Comparison of ENCODE assay signal across 8 cellular contexts in the genomic region with DNA sequence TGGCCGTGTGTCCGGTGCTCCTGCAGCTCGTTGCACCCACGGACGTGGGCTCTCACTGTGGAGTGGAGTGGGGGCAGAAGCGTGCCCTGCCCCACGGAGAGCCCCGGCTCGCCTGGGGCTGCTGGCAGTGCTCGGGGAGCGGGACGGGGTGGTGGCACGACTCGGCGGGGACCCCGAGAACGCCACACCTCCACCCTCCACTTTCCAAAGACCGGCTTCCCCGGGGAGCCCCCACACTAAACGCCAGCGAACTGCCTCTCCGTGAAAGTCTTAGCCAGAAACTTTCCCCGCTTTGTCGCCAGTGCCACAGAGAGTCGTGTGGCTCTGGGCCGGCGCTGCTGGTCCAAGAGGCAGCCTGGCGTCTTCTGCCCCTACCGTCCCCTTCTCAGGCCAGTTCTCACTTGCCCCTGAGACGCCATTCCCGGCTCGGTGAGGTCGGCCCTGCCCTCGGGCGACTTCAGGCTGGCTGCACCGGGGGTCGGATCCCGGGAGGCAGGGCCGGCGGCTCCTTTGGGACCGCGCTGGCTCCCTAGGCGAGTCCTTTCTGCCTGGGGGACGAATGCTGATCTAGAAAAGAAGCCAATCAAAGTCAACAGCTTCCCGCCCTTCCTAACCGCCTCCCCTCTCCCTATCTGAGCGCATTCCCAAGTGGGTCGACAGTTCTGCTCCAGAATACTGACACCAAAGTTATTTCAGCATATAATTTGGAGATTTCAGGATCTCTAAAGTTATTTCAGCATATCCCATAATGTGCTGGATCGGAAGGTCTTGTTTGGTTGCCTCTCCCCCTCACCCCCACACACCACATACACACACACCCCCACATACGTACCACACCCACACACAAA. TPM values are rescaled to one million over a fixed set of nuclear protein-coding genes. Genes with fewer than 3 reads are reported as not detected.
DNase-seq lines count a peak whose midpoint lies in the region; ATAC-seq and TF ChIP-seq lines count a peak whose summit lies in the region.

No MANE protein-coding gene starts in this region.

- H3K4ac ChIP-seq in IMR-90 (ENCODE audit: low read depth, low read length): peak overlapping the region; percentile 91

- H3K4me3 ChIP-seq in IMR-90 (ENCODE audit: insufficient read depth, low read depth, low read length) (peak overlapping the region; percentile 82), skeletal muscle tissue (ENCODE audit: low read length in 3 of 3) (peak overlapping the region; percentile 87 to 91 (median 90))

- peak overlapping the region; percentile 89 for H4K5ac ChIP-seq in IMR-90 (ENCODE audit: low read depth, low read length)

- H3K4me2 ChIP-seq in IMR-90 (ENCODE audit: low read depth, low read length): peak overlapping the region; percentile 81

- TF ChIP-seq RAD21 in IMR-90 (IDR thresholded peaks at IDR 0.05; ENCODE audit: low read length): no peak

- BruUV-seq in IMR-90 (replicated peaks; lab: Mats Ljungman, UMichigan): no TSS peak

- H3K56ac ChIP-seq in IMR-90 (ENCODE audit: extremely low read depth, insufficient read depth, low read length): peak overlapping the region; percentile 87

- H3K4me1 ChIP-seq in IMR-90 (ENCODE audit: control insufficient read depth, insufficient read depth, low read length) (peaks cover 17% of the 10 kb centered on the region), skeletal muscle tissue (ENCODE audit: control insufficient read depth in 3 of 3, insufficient read depth in 3 of 3, low read length in 3 of 3) (peaks cover 16 to 39% (median 35%) of the 10 kb centered on the region in 3 donors)

- 2% methylated on average over 10 of the region's 50 CpGs; no CpG with 5 or more reads in 1 of the 2 experiments for WGBS in IMR-90 (ENCODE audit: extremely low coverage in 2 of 2, insufficient read length in 1 of 2), 2 experiments

- POLR2A ChIA-PET in IMR-90 (lab: Charles Lee; ENCODE audit: unreplicated experiment) (interaction anchor here (0.8 kb wide), 1 partner anchor 10 kb away, joined by 9 read pairs; no protein-coding TSS in a partner anchor), T-cell (lab: Charles Lee) (no interaction called here)

- H3K9ac ChIP-seq in IMR-90 (ENCODE audit: low read depth, low read length): peak overlapping the region; percentile 87
- H3K9ac ChIP-seq in skeletal muscle tissue (ENCODE audit: low read depth in 1 of 3, low read length in 3 of 3): peak overlapping the region; percentile 88 to 92 (median 88)

- H3K36me3 Mint-ChIP-seq in T-cell: no peaks in the 10 kb centered on the region

- H2BK5ac ChIP-seq in IMR-90 (ENCODE audit: low read depth, low read length, poor library complexity, severe bottlenecking): peak overlapping the region; percentile 89

- H4K91ac ChIP-seq in IMR-90 (ENCODE audit: insufficient read depth, low read depth, low read length): peak overlapping the region; percentile 92

- no peak for TF ChIP-seq CTCF in IMR-90 (conservative IDR thresholded peaks at IDR 0.05; ENCODE audit: low read depth, low read length)

- CTCF ChIA-PET in IMR-90 (lab: Yijun Ruan, JAX): no interaction called here
- CTCF ChIA-PET in T-cell (lab: Charles Lee): interaction anchor here in 1 of 2 donors (1.1 kb wide), 1 partner anchor 155 kb away, joined by 5 read pairs; the partner anchor contains the start of gene PRKACB

- H3K14ac ChIP-seq in IMR-90 (replicated peaks; ENCODE audit: low read depth, low read length): peak overlapping the region; percentile 100

- peak overlapping the region; percentile 95 for H2BK120ac ChIP-seq in IMR-90 (ENCODE audit: low read depth, low read length)

- H3K23ac ChIP-seq in IMR-90 (ENCODE audit: low read depth, low read length): peak overlapping the region; percentile 98

- peak overlapping the region; percentile 81 for H2AK5ac ChIP-seq in IMR-90 (ENCODE audit: low read depth, low read length)

- intact Hi-C loops in IMR-90 (cut with micrococcal nuclease): no loop called here

- dilution Hi-C loops in IMR-90 (cut with HindIII; ENCODE audit: low sequenced_read_pairs, unreplicated experiment): no loop called here

- H3K27me3 ChIP-seq in IMR-90 (ENCODE audit: control insufficient read depth, insufficient read depth, low read length): no peaks in the 10 kb centered on the region
- no peaks in the 10 kb centered on the region for H3K27me3 ChIP-seq in skeletal muscle tissue (ENCODE audit: control insufficient read depth in 3 of 3, insufficient read depth in 3 of 3, low read length in 3 of 3)

- H3K9me3 Mint-ChIP-seq in T-cell: no peaks in the 10 kb centered on the region

- H3K4me1 Mint-ChIP-seq in T-cell: peaks cover 35 to 41% (median 38%) of the 10 kb centered on the region in 3 donors

- no peaks in the 10 kb centered on the region for H4K20me1 ChIP-seq in IMR-90 (ENCODE audit: insufficient read depth, low read length)

- H3K27ac Mint-ChIP-seq in T-cell: peak overlapping the region; percentile 40 to 76

- H2AK9ac ChIP-seq in IMR-90 (replicated peaks; ENCODE audit: low read depth, low read length, poor library complexity): peak overlapping the region; percentile 86

- TF ChIP-seq POLR2A in IMR-90 (IDR thresholded peaks at IDR 0.05; ENCODE audit: low read depth, low read length): no peak

- ATAC-seq in GM21717 (IDR thresholded peaks at IDR 0.05; ENCODE audit: unreplicated experiment) (peak; percentile 44), IMR-90 (ENCODE audit: low read depth) (peak; percentile 55), T-cell (replicated peaks in 1 of 4) (peak; percentile 51 to 61 (median 60))

- peaks cover 0 to 14% of the 10 kb centered on the region in 2 experiments; a peak in 2 of 4 replicates for H3K79me1 ChIP-seq in IMR-90 (ENCODE audit: low read depth in 1 of 2, low read length in 2 of 2)

- H3K36me3 ChIP-seq in IMR-90 (ENCODE audit: control insufficient read depth, insufficient read depth, low read length): no peaks in the 10 kb centered on the region
- no peaks in the 10 kb centered on the region for H3K36me3 ChIP-seq in skeletal muscle tissue (ENCODE audit: control insufficient read depth in 3 of 3, insufficient read depth in 3 of 3, low read length in 3 of 3)

- peak overlapping the region; percentile 48; the same call in 1 of the 2 replicates for H2BK20ac ChIP-seq in IMR-90 (ENCODE audit: low read depth, low read length)

- in situ Hi-C loops in IMR-90 (cut with MboI; ENCODE audit: low sequenced_read_pairs) (no loop called here), T47D (cut with HindIII; ENCODE audit: low pct_unique_long_range_greater_than_20kb, low sequenced_read_pairs) (no loop called here)

- H3K18ac ChIP-seq in IMR-90 (ENCODE audit: low read depth, low read length): peak overlapping the region; percentile 56

- peak overlapping the region; percentile 98 for H2AFZ ChIP-seq in IMR-90 (replicated peaks; ENCODE audit: low read length, poor library complexity)

- H3K4me3 Mint-ChIP-seq in T-cell: peak overlapping the region; percentile 84 to 91 (median 89)

- H3K27ac ChIP-seq in IMR-90 (ENCODE audit: insufficient read depth, low read length) (peak overlapping the region; percentile 67), skeletal muscle tissue (ENCODE audit: low read depth, low read length) (peak overlapping the region; percentile 87)

- peak; percentile 49 for DNase-seq in GDM1 (lab: John Stamatoyannopoulos, UW)
- no peak for DNase-seq in IMR-90
- DNase-seq in T-cell: peak in 18 of 34 experiments; percentile 1 to 39 (median 8)
- DNase-seq in T47D (ENCODE audit: low read depth in 1 of 2, low spot score in 1 of 2): peak; percentile 30 to 35
- DNase-seq in iPS-NIHi7 (ENCODE audit: extremely low spot score): peak; percentile 60
- DNase-seq in T-helper 9 cell: no peak

- H3K9me1 ChIP-seq in IMR-90 (ENCODE audit: insufficient read depth, low read length): peaks cover 4% of the 10 kb centered on the region

- H2BK15ac ChIP-seq in IMR-90 (ENCODE audit: low read depth, low read length): peak overlapping the region; percentile 77; the same call in 2 of the 3 replicates

- H4K8ac ChIP-seq in IMR-90 (ENCODE audit: low read depth in 2 of 2, low read length in 2 of 2): peak overlapping the region; percentile 58 to 92

- peaks cover 3 to 20% of the 10 kb centered on the region in 2 donors for H3K27me3 Mint-ChIP-seq in T-cell

- H3K9me3 ChIP-seq in IMR-90 (ENCODE audit: control insufficient read depth, insufficient read depth, low read length) (peaks cover 3% of the 10 kb centered on the region; the same call in 1 of the 2 replicates), skeletal muscle tissue (ENCODE audit: control insufficient read depth in 3 of 3, low read length in 3 of 3) (no peaks in the 10 kb centered on the region)

TF ChIP-seq in IMR-90, 13 proteins besides CTCF, POLR2A, EP300 and RAD21 (continues in another document):
- TF ChIP-seq CEBPB (IDR thresholded peaks at IDR 0.05; ENCODE audit: low read depth, low read length) (no peak), SMC3 (IDR thresholded peaks at IDR 0.05; ENCODE audit: low read depth, low read length) (no peak), CHD1 (IDR thresholded peaks at IDR 0.05; ENCODE audit: low read depth, low read length) (no peak), RFX5 (IDR thresholded peaks at IDR 0.05; ENCODE audit: low read depth, low read length) (no peak), ELK1 (IDR thresholded peaks at IDR 0.05; ENCODE audit: borderline replicate concordance, low read depth, low read length) (no peak), RCOR1 (IDR thresholded peaks at IDR 0.05; ENCODE audit: insufficient replicate concordance, low read length) (no peak), USF2 (IDR thresholded peaks at IDR 0.05; ENCODE audit: low read depth, low read length) (no peak), NFE2L2 (IDR thresholded peaks at IDR 0.05; ENCODE audit: low read depth, low read length) (no peak)

RNA-seq across cellular contexts. Expression of gene SAMD13, which starts 2.6 kb away (rescaled TPM):
- total RNA-seq in IMR-90 (2012; rRNA removed) (0.36 and 0.56 TPM in 2 replicates), T-cell (under 1 TPM in 1 of 5 donors, not detected in 4; 0.30 TPM), skeletal muscle tissue (13.0 TPM)
- polyA plus RNA-seq in IMR-90 (2012; rRNA removed): 0.27 and 0.34 TPM in 2 replicates
- polyA plus RNA-seq in IMR-90 (2012; cell fraction: cytosol; rRNA removed): 0.17 TPM in 1 of 2 replicates, not detected in the other
- 0.16 TPM in 1 of 2 replicates, not detected in the other for polyA plus RNA-seq in IMR-90 (2012; cell fraction: nucleus; rRNA removed; ENCODE audit: low replicate concordance)

Comparison
In these comparisons a context has a peak if more than half of its experiments do, and no peak if none do; other contexts are left out.
1. DNase-seq: peak in GDM1 (single experiment), T-cell (18 of 34), T47D (2 of 2) and iPS-NIHi7 (single experiment); none in IMR-90 (single experiment) and T-helper 9 cell (single experiment).
2. Peak in every context shown above with its lines, with median percentiles within 50 percentile points of each other: ATAC-seq.